In genomic region chr11:126102436-126102894, GRCh38 we compare ENCODE assay signal across 11 cellular contexts. TPM values are rescaled to one million over a fixed set of nuclear protein-coding genes. Genes with fewer than 3 reads are reported as not detected.
DNase-seq lines count a peak whose midpoint lies in the region; ATAC-seq and TF ChIP-seq lines count a peak whose summit lies in the region.
"Had no signal": no experiment of that assay in that cellular context is flagged by ENCODE, and none has a peak within 500 bp of the region (broad histone marks: within the 10 kb centered on the region; RNA-seq: fewer than 3 reads in every experiment).

No MANE protein-coding gene starts in this region.

- H3K4me3 ChIP-seq in NB4 (ENCODE audit: low read depth, low read length) = no peak overlapping the region
- H3K4me3 ChIP-seq in endocrine pancreas (ENCODE audit: control insufficient read depth, insufficient read depth, low read length) = peak overlapping the region; percentile 0
- H3K4me3 ChIP-seq: BLaER1 had no signal

- peaks cover 4% of the 10 kb centered on the region for H3K27me3 Mint-ChIP-seq in activated T-helper 2 cell treated with anti-CD3 and anti-CD28 coated beads, Interferon-gamma antibody, Interleukin-2, Interleukin-4, amounts not matched to agents 10 μg/mL and 5 μg/mL and 100 μg/mL, durations not matched to agents 14 hours and 24 hours and 36 hours (ENCODE audit: low read depth)
- H3K27me3 Mint-ChIP-seq: activated T-cell treated with anti-CD3 and anti-CD28 coated beads, Interleukin-2, amount 50 U/mL, for 24 hours had no signal

- H3K9me3 Mint-ChIP-seq in activated T-helper 2 cell treated with anti-CD3 and anti-CD28 coated beads, Interferon-gamma antibody, Interleukin-2, Interleukin-4, amounts not matched to agents 10 μg/mL and 5 μg/mL and 100 μg/mL, durations not matched to agents 14 hours and 24 hours and 36 hours = no peaks in the 10 kb centered on the region
- H3K9me3 Mint-ChIP-seq: activated T-cell treated with anti-CD3 and anti-CD28 coated beads, Interleukin-2, amount 50 U/mL, for 24 hours had no signal

- intact Hi-C loops in activated T-helper 2 cell treated with anti-CD3 and anti-CD28 coated beads, Interferon-gamma antibody, Interleukin-2, Interleukin-4, amounts not matched to agents 10 μg/mL and 5 μg/mL and 100 μg/mL, durations not matched to agents 14 hours and 24 hours and 36 hours (cut with micrococcal nuclease) = no loop called here

- H3K4me1 ChIP-seq in endocrine pancreas (ENCODE audit: control insufficient read depth, insufficient read depth, low read length) = no peaks in the 10 kb centered on the region

- H3K9ac ChIP-seq in endocrine pancreas (ENCODE audit: control insufficient read depth, insufficient read depth, low read length) = peak overlapping the region; percentile 32
- H3K9ac ChIP-seq: BLaER1 had no signal

- H3K4me1 Mint-ChIP-seq in activated T-helper 2 cell treated with anti-CD3 and anti-CD28 coated beads, Interferon-gamma antibody, Interleukin-2, Interleukin-4, amounts not matched to agents 10 μg/mL and 5 μg/mL and 100 μg/mL, durations not matched to agents 14 hours and 24 hours and 36 hours (ENCODE audit: low read depth) = no peaks in the 10 kb centered on the region

- H3K27me3 ChIP-seq in endocrine pancreas (ENCODE audit: control insufficient read depth, insufficient read depth, low read length) = no peaks in the 10 kb centered on the region
- H3K27me3 ChIP-seq: BLaER1 had no signal

- H3K36me3 ChIP-seq in endocrine pancreas (ENCODE audit: control insufficient read depth, insufficient read depth, low read length) = no peaks in the 10 kb centered on the region
- H3K36me3 ChIP-seq: BLaER1 had no signal

- no peak overlapping the region for H3K27ac Mint-ChIP-seq in activated T-helper 2 cell treated with anti-CD3 and anti-CD28 coated beads, Interferon-gamma antibody, Interleukin-2, Interleukin-4, amounts not matched to agents 10 μg/mL and 5 μg/mL and 100 μg/mL, durations not matched to agents 14 hours and 24 hours and 36 hours
- H3K27ac Mint-ChIP-seq: activated T-cell treated with anti-CD3 and anti-CD28 coated beads, Interleukin-2, amount 50 U/mL, for 24 hours had no signal

- no peak overlapping the region for H3K4me3 Mint-ChIP-seq in activated T-helper 2 cell treated with anti-CD3 and anti-CD28 coated beads, Interferon-gamma antibody, Interleukin-2, Interleukin-4, amounts not matched to agents 10 μg/mL and 5 μg/mL and 100 μg/mL, durations not matched to agents 14 hours and 24 hours and 36 hours (ENCODE audit: low read depth)
- H3K4me3 Mint-ChIP-seq: activated T-cell treated with anti-CD3 and anti-CD28 coated beads, Interleukin-2, amount 50 U/mL, for 24 hours had no signal

- DNase-seq in DMS53 (lab: John Stamatoyannopoulos, UW) (peak; percentile 44), NB4 (ENCODE audit: low read depth) (peak; percentile 37), myocyte (ENCODE audit: low read depth) (peak; percentile 79), HPDE6-E6E7 (ENCODE audit: extremely low spot score) (no peak), NOMO-1 treated with dmso at 0.1 percent for 144 hours (lab: John Stamatoyannopoulos, UW; ENCODE audit: unreplicated experiment) (no peak)
- DNase-seq in activated T-helper 2 cell treated with anti-CD3 and anti-CD28 coated beads, Interferon-gamma antibody, Interleukin-2, Interleukin-4, amounts not matched to agents 10 μg/mL and 5 μg/mL and 100 μg/mL, durations not matched to agents 14 hours and 24 hours and 36 hours (ENCODE audit: low spot score) = no peak
- DNase-seq: activated T-cell treated with anti-CD3 and anti-CD28 coated beads, Interleukin-2, amount 50 U/mL, for 24 hours; NCI-H2081 treated with DMSO at 0.1 percent for 48 hours had no signal

- no peaks in the 10 kb centered on the region for H3K9me3 ChIP-seq in endocrine pancreas (ENCODE audit: control insufficient read depth, low read length)
- H3K9me3 ChIP-seq: BLaER1 had no signal

- TF ChIP-seq POLR2A in NB4 (IDR thresholded peaks at IDR 0.05; ENCODE audit: extremely low read depth, insufficient read length) = no peak

- no peak for ATAC-seq in GM18858 (IDR thresholded peaks at IDR 0.05; ENCODE audit: unreplicated experiment)

- TF ChIP-seq CTCF in NB4 (IDR thresholded peaks at IDR 0.05; ENCODE audit: low read depth, low read length) = no peak

- no peaks in the 10 kb centered on the region for H3K36me3 Mint-ChIP-seq in activated T-helper 2 cell treated with anti-CD3 and anti-CD28 coated beads, Interferon-gamma antibody, Interleukin-2, Interleukin-4, amounts not matched to agents 10 μg/mL and 5 μg/mL and 100 μg/mL, durations not matched to agents 14 hours and 24 hours and 36 hours (ENCODE audit: low read depth)

RNA-seq across cellular contexts. Expression of gene CDON, which starts 39.8 kb away (rescaled TPM):
- 73.4 and 147 TPM in 2 replicates for total RNA-seq in myocyte
- polyA plus RNA-seq in myocyte (2012) = 22.6 TPM
- 3.2 and 3.5 TPM in 2 replicates for total RNA-seq in activated T-helper 2 cell treated with anti-CD3 and anti-CD28 coated beads, Interferon-gamma antibody, Interleukin-2, Interleukin-4, amounts not matched to agents 10 μg/mL and 5 μg/mL and 100 μg/mL, durations not matched to agents 14 hours and 24 hours and 36 hours

Comparison
In these comparisons a context has a peak if more than half of its experiments do, and no peak if none do; other contexts are left out.
1. DNase-seq: peak in DMS53 (single experiment), NB4 (single experiment) and myocyte (single experiment); none in activated T-helper 2 cell treated with anti-CD3 and anti-CD28 coated beads, Interferon-gamma antibody, Interleukin-2, Interleukin-4, amounts not matched to agents 10 μg/mL and 5 μg/mL and 100 μg/mL, durations not matched to agents 14 hours and 24 hours and 36 hours (single experiment), HPDE6-E6E7 (single experiment) and NOMO-1 treated with dmso at 0.1 percent for 144 hours (single experiment).
2. RNA of gene CDON, which starts 39.8 kb away (total RNA-seq): 73.4 to 147 TPM in myocyte; 3.2 to 3.5 TPM in activated T-helper 2 cell treated with anti-CD3 and anti-CD28 coated beads, Interferon-gamma antibody, Interleukin-2, Interleukin-4, amounts not matched to agents 10 μg/mL and 5 μg/mL and 100 μg/mL, durations not matched to agents 14 hours and 24 hours and 36 hours; every median in the first group is over 10 times any median in the second.